ENCODE assay signal across 1 cellular context in the genomic region with DNA sequence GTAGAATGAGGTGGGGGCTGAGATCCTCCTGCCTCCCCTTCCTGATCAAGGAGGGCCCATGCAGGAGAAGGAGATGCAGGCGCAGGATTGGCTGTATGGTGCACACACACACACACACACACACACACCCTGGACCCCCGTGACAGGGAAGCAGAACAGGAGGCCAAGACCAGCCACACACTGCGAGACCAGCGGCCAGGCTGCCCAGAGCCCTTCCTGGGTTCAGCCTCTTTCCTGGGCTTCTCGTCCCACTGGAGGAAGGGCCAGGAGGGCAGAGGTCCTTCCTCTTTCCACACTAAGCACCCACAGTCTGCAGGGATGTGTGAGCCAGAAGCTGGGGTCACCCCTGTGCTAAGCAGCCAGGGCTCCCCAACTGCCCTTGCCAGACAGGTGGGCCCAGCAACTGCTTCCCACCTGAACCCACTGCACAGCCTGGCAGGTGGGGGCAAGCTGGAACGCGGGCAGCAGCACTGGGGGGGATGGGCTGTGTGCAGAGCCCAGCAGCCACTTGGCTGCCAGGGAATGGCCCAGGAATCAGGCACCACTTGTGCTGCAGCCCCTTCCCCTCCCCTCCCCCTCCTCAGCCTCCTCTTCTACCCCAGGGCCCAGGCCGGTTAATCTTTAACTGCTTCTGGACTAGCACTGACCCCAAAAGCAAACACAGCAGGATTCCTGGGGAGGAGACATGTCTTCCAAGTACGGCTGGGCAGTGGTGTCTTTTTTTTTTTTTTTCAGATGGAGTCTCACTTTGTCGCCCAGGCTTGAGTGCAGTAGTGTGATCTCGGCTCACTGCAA.
TF ChIP-seq lines count a peak whose summit lies in the region.

No MANE protein-coding gene starts in this region.

TF ChIP-seq in HepG2, 621 proteins besides CTCF, POLR2A, EP300 and RAD21 (continued from another document and continues in another):
- TF ChIP-seq SRF (IDR thresholded peaks at IDR 0.05; ENCODE audit: low read depth, low read length) = peak; percentile 41; the same call in 1 of the 2 replicates
- TF ChIP-seq, protein P1, sequence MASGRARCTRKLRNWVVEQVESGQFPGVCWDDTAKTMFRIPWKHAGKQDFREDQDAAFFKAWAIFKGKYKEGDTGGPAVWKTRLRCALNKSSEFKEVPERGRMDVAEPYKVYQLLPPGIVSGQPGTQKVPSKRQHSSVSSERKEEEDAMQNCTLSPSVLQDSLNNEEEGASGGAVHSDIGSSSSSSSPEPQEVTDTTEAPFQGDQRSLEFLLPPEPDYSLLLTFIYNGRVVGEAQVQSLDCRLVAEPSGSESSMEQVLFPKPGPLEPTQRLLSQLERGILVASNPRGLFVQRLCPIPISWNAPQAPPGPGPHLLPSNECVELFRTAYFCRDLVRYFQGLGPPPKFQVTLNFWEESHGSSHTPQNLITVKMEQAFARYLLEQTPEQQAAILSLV (CRISPR knock-in tag; IDR thresholded peaks at IDR 0.05; ENCODE audit: borderline replicate concordance) = peak; percentile 83; the same call in 1 of the 2 replicates
- no peak for TF ChIP-seq SMARCE1 (IDR thresholded peaks at IDR 0.05; ENCODE audit: borderline replicate concordance)
- no peak for TF ChIP-seq JUNB (CRISPR knock-in tag; IDR thresholded peaks at IDR 0.05; ENCODE audit: borderline replicate concordance)
- no peak for TF ChIP-seq ZSCAN12 (CRISPR knock-in tag; IDR thresholded peaks at IDR 0.05)
- peak; percentile 61; the same call in 1 of the 2 replicates for TF ChIP-seq NCOA2 (CRISPR knock-in tag; IDR thresholded peaks at IDR 0.05)
- TF ChIP-seq ZNF12 (CRISPR knock-in tag; IDR thresholded peaks at IDR 0.05) = no peak; the same call in 1 of the 2 replicates
- no peak for TF ChIP-seq KLF15 (CRISPR knock-in tag; IDR thresholded peaks at IDR 0.05; ENCODE audit: borderline replicate concordance)
- TF ChIP-seq SKI (IDR thresholded peaks at IDR 0.05; ENCODE audit: partially characterized antibody) = no peak
- no peak for TF ChIP-seq REXO4 (CRISPR knock-in tag; IDR thresholded peaks at IDR 0.05; ENCODE audit: borderline replicate concordance)
- TF ChIP-seq, protein P2, sequence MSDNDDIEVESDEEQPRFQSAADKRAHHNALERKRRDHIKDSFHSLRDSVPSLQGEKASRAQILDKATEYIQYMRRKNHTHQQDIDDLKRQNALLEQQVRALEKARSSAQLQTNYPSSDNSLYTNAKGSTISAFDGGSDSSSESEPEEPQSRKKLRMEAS (IDR thresholded peaks at IDR 0.05) = peak; percentile 62; the same call in 1 of the 2 replicates
- no peak for TF ChIP-seq MAFF (IDR thresholded peaks at IDR 0.05; ENCODE audit: low read depth, low read length)
- TF ChIP-seq, protein P3, sequence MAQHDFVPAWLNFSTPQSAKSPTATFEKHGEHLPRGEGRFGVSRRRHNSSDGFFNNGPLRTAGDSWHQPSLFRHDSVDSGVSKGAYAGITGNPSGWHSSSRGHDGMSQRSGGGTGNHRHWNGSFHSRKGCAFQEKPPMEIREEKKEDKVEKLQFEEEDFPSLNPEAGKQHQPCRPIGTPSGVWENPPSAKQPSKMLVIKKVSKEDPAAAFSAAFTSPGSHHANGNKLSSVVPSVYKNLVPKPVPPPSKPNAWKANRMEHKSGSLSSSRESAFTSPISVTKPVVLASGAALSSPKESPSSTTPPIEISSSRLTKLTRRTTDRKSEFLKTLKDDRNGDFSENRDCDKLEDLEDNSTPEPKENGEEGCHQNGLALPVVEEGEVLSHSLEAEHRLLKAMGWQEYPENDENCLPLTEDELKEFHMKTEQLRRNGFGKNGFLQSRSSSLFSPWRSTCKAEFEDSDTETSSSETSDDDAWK (CRISPR knock-in tag; IDR thresholded peaks at IDR 0.05) = no peak
- TF ChIP-seq, protein P4, sequence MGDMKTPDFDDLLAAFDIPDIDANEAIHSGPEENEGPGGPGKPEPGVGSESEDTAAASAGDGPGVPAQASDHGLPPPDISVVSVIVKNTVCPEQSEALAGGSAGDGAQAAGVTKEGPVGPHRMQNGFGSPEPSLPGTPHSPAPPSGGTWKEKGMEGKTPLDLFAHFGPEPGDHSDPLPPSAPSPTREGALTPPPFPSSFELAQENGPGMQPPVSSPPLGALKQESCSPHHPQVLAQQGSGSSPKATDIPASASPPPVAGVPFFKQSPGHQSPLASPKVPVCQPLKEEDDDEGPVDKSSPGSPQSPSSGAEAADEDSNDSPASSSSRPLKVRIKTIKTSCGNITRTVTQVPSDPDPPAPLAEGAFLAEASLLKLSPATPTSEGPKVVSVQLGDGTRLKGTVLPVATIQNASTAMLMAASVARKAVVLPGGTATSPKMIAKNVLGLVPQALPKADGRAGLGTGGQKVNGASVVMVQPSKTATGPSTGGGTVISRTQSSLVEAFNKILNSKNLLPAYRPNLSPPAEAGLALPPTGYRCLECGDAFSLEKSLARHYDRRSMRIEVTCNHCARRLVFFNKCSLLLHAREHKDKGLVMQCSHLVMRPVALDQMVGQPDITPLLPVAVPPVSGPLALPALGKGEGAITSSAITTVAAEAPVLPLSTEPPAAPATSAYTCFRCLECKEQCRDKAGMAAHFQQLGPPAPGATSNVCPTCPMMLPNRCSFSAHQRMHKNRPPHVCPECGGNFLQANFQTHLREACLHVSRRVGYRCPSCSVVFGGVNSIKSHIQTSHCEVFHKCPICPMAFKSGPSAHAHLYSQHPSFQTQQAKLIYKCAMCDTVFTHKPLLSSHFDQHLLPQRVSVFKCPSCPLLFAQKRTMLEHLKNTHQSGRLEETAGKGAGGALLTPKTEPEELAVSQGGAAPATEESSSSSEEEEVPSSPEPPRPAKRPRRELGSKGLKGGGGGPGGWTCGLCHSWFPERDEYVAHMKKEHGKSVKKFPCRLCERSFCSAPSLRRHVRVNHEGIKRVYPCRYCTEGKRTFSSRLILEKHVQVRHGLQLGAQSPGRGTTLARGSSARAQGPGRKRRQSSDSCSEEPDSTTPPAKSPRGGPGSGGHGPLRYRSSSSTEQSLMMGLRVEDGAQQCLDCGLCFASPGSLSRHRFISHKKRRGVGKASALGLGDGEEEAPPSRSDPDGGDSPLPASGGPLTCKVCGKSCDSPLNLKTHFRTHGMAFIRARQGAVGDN (CRISPR knock-in tag; IDR thresholded peaks at IDR 0.05) = peak; percentile 51; the same call in 1 of the 2 replicates
- TF ChIP-seq ERF (CRISPR knock-in tag; IDR thresholded peaks at IDR 0.05) = no peak; the same call in none of the 2 replicates
- TF ChIP-seq ZNF124 (CRISPR knock-in tag; IDR thresholded peaks at IDR 0.05) = no peak
- TF ChIP-seq ZC3H13 (CRISPR knock-in tag; IDR thresholded peaks at IDR 0.05) = no peak
- TF ChIP-seq ATF7-NPFF (CRISPR knock-in tag; IDR thresholded peaks at IDR 0.05; ENCODE audit: low read depth) = no peak; the same call in 1 of the 2 replicates
- no peak for TF ChIP-seq ZNF3 (CRISPR knock-in tag; IDR thresholded peaks at IDR 0.05)
- peak; percentile 96; the same call in 1 of the 2 replicates for TF ChIP-seq PAX8 (CRISPR knock-in tag; IDR thresholded peaks at IDR 0.05; ENCODE audit: borderline replicate concordance)
- TF ChIP-seq, protein P5, sequence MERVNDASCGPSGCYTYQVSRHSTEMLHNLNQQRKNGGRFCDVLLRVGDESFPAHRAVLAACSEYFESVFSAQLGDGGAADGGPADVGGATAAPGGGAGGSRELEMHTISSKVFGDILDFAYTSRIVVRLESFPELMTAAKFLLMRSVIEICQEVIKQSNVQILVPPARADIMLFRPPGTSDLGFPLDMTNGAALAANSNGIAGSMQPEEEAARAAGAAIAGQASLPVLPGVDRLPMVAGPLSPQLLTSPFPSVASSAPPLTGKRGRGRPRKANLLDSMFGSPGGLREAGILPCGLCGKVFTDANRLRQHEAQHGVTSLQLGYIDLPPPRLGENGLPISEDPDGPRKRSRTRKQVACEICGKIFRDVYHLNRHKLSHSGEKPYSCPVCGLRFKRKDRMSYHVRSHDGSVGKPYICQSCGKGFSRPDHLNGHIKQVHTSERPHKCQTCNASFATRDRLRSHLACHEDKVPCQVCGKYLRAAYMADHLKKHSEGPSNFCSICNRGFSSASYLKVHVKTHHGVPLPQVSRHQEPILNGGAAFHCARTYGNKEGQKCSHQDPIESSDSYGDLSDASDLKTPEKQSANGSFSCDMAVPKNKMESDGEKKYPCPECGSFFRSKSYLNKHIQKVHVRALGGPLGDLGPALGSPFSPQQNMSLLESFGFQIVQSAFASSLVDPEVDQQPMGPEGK (CRISPR knock-in tag; IDR thresholded peaks at IDR 0.05) = peak; percentile 81
- TF ChIP-seq, protein P6, sequence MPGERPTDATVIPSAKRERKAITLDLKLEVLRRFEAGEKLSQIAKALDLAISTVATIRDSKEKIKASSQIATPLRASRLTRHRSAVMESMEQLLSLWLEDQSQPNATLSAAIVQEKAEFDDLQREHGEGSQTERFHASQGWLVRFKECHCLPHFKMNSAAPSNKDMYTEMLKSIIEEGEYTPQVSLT (CRISPR knock-in tag; IDR thresholded peaks at IDR 0.05; ENCODE audit: borderline replicate concordance, low read depth) = no peak
- 0 out of 2 replicates have a peak, but pooled peaks have one; percentile 56 for TF ChIP-seq KAT8 (CRISPR knock-in tag; IDR thresholded peaks at IDR 0.05)
- no peak for TF ChIP-seq MLLT10 (CRISPR knock-in tag; IDR thresholded peaks at IDR 0.05)
- TF ChIP-seq, protein P7, sequence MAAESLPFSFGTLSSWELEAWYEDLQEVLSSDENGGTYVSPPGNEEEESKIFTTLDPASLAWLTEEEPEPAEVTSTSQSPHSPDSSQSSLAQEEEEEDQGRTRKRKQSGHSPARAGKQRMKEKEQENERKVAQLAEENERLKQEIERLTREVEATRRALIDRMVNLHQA (CRISPR knock-in tag; IDR thresholded peaks at IDR 0.05) = no peak
- TF ChIP-seq, protein P8, sequence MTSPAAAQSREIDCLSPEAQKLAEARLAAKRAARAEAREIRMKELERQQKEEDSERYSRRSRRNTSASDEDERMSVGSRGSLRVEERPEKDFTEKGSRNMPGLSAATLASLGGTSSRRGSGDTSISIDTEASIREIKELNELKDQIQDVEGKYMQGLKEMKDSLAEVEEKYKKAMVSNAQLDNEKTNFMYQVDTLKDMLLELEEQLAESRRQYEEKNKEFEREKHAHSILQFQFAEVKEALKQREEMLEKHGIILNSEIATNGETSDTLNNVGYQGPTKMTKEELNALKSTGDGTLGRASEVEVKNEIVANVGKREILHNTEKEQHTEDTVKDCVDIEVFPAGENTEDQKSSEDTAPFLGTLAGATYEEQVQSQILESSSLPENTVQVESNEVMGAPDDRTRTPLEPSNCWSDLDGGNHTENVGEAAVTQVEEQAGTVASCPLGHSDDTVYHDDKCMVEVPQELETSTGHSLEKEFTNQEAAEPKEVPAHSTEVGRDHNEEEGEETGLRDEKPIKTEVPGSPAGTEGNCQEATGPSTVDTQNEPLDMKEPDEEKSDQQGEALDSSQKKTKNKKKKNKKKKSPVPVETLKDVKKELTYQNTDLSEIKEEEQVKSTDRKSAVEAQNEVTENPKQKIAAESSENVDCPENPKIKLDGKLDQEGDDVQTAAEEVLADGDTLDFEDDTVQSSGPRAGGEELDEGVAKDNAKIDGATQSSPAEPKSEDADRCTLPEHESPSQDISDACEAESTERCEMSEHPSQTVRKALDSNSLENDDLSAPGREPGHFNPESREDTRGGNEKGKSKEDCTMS (CRISPR knock-in tag; conservative IDR thresholded peaks at IDR 0.05) = no peak
- TF ChIP-seq ZNF747 (CRISPR knock-in tag; IDR thresholded peaks at IDR 0.05; ENCODE audit: borderline replicate concordance) = 0 out of 2 replicates have a peak, but pooled peaks have one; percentile 25
- no peak for TF ChIP-seq SETDB1 (CRISPR knock-in tag; IDR thresholded peaks at IDR 0.05; ENCODE audit: borderline replicate concordance)
- no peak for TF ChIP-seq RBAK (CRISPR knock-in tag; IDR thresholded peaks at IDR 0.05)
- TF ChIP-seq IRX3 (CRISPR knock-in tag; IDR thresholded peaks at IDR 0.05; ENCODE audit: borderline replicate concordance, low read depth) = no peak
- TF ChIP-seq TSC22D2 (CRISPR knock-in tag; IDR thresholded peaks at IDR 0.05; ENCODE audit: borderline replicate concordance) = no peak
- TF ChIP-seq, protein P9, sequence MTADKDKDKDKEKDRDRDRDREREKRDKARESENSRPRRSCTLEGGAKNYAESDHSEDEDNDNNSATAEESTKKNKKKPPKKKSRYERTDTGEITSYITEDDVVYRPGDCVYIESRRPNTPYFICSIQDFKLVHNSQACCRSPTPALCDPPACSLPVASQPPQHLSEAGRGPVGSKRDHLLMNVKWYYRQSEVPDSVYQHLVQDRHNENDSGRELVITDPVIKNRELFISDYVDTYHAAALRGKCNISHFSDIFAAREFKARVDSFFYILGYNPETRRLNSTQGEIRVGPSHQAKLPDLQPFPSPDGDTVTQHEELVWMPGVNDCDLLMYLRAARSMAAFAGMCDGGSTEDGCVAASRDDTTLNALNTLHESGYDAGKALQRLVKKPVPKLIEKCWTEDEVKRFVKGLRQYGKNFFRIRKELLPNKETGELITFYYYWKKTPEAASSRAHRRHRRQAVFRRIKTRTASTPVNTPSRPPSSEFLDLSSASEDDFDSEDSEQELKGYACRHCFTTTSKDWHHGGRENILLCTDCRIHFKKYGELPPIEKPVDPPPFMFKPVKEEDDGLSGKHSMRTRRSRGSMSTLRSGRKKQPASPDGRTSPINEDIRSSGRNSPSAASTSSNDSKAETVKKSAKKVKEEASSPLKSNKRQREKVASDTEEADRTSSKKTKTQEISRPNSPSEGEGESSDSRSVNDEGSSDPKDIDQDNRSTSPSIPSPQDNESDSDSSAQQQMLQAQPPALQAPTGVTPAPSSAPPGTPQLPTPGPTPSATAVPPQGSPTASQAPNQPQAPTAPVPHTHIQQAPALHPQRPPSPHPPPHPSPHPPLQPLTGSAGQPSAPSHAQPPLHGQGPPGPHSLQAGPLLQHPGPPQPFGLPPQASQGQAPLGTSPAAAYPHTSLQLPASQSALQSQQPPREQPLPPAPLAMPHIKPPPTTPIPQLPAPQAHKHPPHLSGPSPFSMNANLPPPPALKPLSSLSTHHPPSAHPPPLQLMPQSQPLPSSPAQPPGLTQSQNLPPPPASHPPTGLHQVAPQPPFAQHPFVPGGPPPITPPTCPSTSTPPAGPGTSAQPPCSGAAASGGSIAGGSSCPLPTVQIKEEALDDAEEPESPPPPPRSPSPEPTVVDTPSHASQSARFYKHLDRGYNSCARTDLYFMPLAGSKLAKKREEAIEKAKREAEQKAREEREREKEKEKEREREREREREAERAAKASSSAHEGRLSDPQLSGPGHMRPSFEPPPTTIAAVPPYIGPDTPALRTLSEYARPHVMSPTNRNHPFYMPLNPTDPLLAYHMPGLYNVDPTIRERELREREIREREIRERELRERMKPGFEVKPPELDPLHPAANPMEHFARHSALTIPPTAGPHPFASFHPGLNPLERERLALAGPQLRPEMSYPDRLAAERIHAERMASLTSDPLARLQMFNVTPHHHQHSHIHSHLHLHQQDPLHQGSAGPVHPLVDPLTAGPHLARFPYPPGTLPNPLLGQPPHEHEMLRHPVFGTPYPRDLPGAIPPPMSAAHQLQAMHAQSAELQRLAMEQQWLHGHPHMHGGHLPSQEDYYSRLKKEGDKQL (CRISPR knock-in tag; IDR thresholded peaks at IDR 0.05; ENCODE audit: low read depth) = 0 out of 2 replicates have a peak, but pooled peaks have one; percentile 11
- no peak for TF ChIP-seq KLF11 (CRISPR knock-in tag; IDR thresholded peaks at IDR 0.05)
- no peak for TF ChIP-seq ZNF878 (CRISPR knock-in tag; IDR thresholded peaks at IDR 0.05)
- TF ChIP-seq ATF7 (IDR thresholded peaks at IDR 0.05) = no peak
- no peak for TF ChIP-seq ATF7 (CRISPR knock-in tag; IDR thresholded peaks at IDR 0.05)
- TF ChIP-seq, protein P10, sequence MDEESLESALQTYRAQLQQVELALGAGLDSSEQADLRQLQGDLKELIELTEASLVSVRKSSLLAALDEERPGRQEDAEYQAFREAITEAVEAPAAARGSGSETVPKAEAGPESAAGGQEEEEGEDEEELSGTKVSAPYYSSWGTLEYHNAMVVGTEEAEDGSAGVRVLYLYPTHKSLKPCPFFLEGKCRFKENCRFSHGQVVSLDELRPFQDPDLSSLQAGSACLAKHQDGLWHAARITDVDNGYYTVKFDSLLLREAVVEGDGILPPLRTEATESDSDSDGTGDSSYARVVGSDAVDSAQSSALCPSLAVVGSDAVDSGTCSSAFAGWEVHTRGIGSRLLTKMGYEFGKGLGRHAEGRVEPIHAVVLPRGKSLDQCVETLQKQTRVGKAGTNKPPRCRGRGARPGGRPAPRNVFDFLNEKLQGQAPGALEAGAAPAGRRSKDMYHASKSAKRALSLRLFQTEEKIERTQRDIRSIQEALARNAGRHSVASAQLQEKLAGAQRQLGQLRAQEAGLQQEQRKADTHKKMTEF (CRISPR knock-in tag; IDR thresholded peaks at IDR 0.05) = peak; percentile 55; the same call in 1 of the 2 replicates
